Comparison of ENCODE assay signal across 1 cellular context in genomic region chr2:240513544-240514287, GRCh38.
TF ChIP-seq lines count a peak whose summit lies in the region.

No MANE protein-coding gene starts in this region.

TF ChIP-seq in H1, 55 proteins besides CTCF, POLR2A, EP300 and RAD21 (continued from another document):
- TF ChIP-seq YY1 (IDR thresholded peaks at IDR 0.05; ENCODE audit: low read depth, low read length) (0 out of 2 replicates have a peak, but pooled peaks have one; percentile 14), TAF7 (optimal IDR thresholded peaks at IDR 0.05; ENCODE audit: borderline replicate concordance, low read depth, low read length) (no peak), SIX5 (IDR thresholded peaks at IDR 0.05; ENCODE audit: low read depth, low read length) (no peak), KDM1A (IDR thresholded peaks at IDR 0.05; ENCODE audit: borderline replicate concordance, low read length) (no peak), CREB1 (IDR thresholded peaks at IDR 0.05) (peak; percentile 60), KDM4A (IDR thresholded peaks at IDR 0.05; ENCODE audit: low read depth, low read length, severe bottlenecking) (no peak), E2F6 (IDR thresholded peaks at IDR 0.05) (no peak), BRCA1 (IDR thresholded peaks at IDR 0.05; ENCODE audit: low read depth, low read length) (no peak), HDAC2 (IDR thresholded peaks at IDR 0.05; ENCODE audit: borderline replicate concordance in 1 of 2, low read depth in 2 of 2, low read length in 2 of 2) (no peak), CHD7 (IDR thresholded peaks at IDR 0.05; ENCODE audit: insufficient replicate concordance, low read length) (no peak), ATF3 (IDR thresholded peaks at IDR 0.05; ENCODE audit: insufficient read depth, low read depth, low read length) (no peak), TAF1 (IDR thresholded peaks at IDR 0.05; ENCODE audit: low read depth, low read length) (no peak), JUN (IDR thresholded peaks at IDR 0.05; ENCODE audit: low read depth, low read length) (no peak), SIN3A (conservative IDR thresholded peaks at IDR 0.05 in 1 of 2, IDR thresholded peaks at IDR 0.05 in 1 of 2; ENCODE audit: low read depth in 1 of 2, low read length in 2 of 2) (no peak)
TF ChIP-seq in H1: peak in this region for 3.
